ENCODE assay signal across 18 cellular contexts in genomic region chr1:192927496-192927895, GRCh38.
"Had no signal": no experiment of that assay in that cellular context is flagged by ENCODE, and none has a peak within 500 bp of the region (broad histone marks: within the 10 kb centered on the region; RNA-seq: fewer than 3 reads in every experiment).

No MANE protein-coding gene starts in this region.

- DNase-seq: activated CD4-positive, alpha-beta memory T cell treated with anti-CD3 and anti-CD28 coated beads, Interleukin-2, amount 10 ng/mL, durations not matched to agents 7 days and 5 days; activated CD4-positive, alpha-beta T cell treated with anti-CD3 and anti-CD28 coated beads for 36 hours; activated CD4-positive, alpha-beta T cell treated with anti-CD3 and anti-CD28 coated beads, Interleukin-2, amount 50 U/mL, for 1 hour; activated gamma-delta T cell treated with Interleukin-2 at 50 U/mL for 16 hours; activated naive CD4-positive, alpha-beta T cell treated with anti-CD3 and anti-CD28 coated beads, Interleukin-2, amount 50 U/mL, for 16 hours; activated naive CD8-positive, alpha-beta T cell treated with anti-CD3 and anti-CD28 coated beads, Interleukin-2, amount 10 ng/mL, durations not matched to agents 7 days and 5 days; activated T-cell treated with anti-CD3 and anti-CD28 coated beads, Interleukin-2, amount 50 U/mL, for 72 hours; adrenal gland; NCI-H1092; NCI-H1417; NCI-H1930; NCI-H446 treated with DMSO at 0.1 percent for 48 hours; NCI-H524 treated with DMSO at 0.1 percent for 48 hours; NCI-H748 treated with DMSO at 0.1 percent for 48 hours; SJCRH30; SK-N-SH; T-helper 1 cell; WERI-Rb-1 had no signal
